In genomic region chr18:48951448-48952286, GRCh38 we compare ENCODE assay signal across 8 cellular contexts. TPM values are rescaled to one million over a fixed set of nuclear protein-coding genes. Genes with fewer than 3 reads are reported as not detected.
DNase-seq lines count a peak whose midpoint lies in the region; FAIRE-seq and TF ChIP-seq lines count a peak whose summit lies in the region.

No MANE protein-coding gene starts in this region.

- H3K36me3 ChIP-seq in MG63: peaks cover 30% of the 10 kb centered on the region
- H3K36me3 ChIP-seq in SJCRH30: no peaks in the 10 kb centered on the region
- H3K36me3 ChIP-seq in neutrophil: no peaks in the 10 kb centered on the region
- no peaks in the 10 kb centered on the region for H3K36me3 ChIP-seq in thymus (ENCODE audit: control insufficient read depth, insufficient read depth)

- peaks cover 32% of the 10 kb centered on the region for H3K4me1 Mint-ChIP-seq in activated naive CD4-positive, alpha-beta T cell treated with anti-CD3 and anti-CD28 coated beads for 36 hours (ENCODE audit: low read depth)

- H3K9me3 Mint-ChIP-seq in activated naive CD4-positive, alpha-beta T cell treated with anti-CD3 and anti-CD28 coated beads for 36 hours: no peaks in the 10 kb centered on the region

- H3K4me3 ChIP-seq in MG63: peak overlapping the region; percentile 81
- H3K4me3 ChIP-seq in SJCRH30: peak overlapping the region; percentile 86
- H3K4me3 ChIP-seq in neutrophil (ENCODE audit: low read depth in 1 of 2, low read length in 1 of 2): peak overlapping the region; percentile 85 to 91
- H3K4me3 ChIP-seq in thymus (ENCODE audit: low read length): peak overlapping the region; percentile 59

- H3K27ac Mint-ChIP-seq in activated naive CD4-positive, alpha-beta T cell treated with anti-CD3 and anti-CD28 coated beads for 36 hours: peak overlapping the region; percentile 70

- no peaks in the 10 kb centered on the region for H3K27me3 Mint-ChIP-seq in activated naive CD4-positive, alpha-beta T cell treated with anti-CD3 and anti-CD28 coated beads for 36 hours (ENCODE audit: low read depth)

- peak overlapping the region; percentile 85 for H3K4me3 Mint-ChIP-seq in activated naive CD4-positive, alpha-beta T cell treated with anti-CD3 and anti-CD28 coated beads for 36 hours

- peaks cover 10% of the 10 kb centered on the region for H3K36me3 Mint-ChIP-seq in activated naive CD4-positive, alpha-beta T cell treated with anti-CD3 and anti-CD28 coated beads for 36 hours (ENCODE audit: low read depth)

- peak; percentile 18 for TF ChIP-seq CTCF in neutrophil (IDR thresholded peaks at IDR 0.05)

- TF ChIP-seq POLR2A in H54 (IDR thresholded peaks at IDR 0.05; ENCODE audit: low read depth, low read length): peak; percentile 91

- FAIRE-seq in H54 (lab: Jason Lieb, UNC) (no peak), frontal cortex (lab: Jason Lieb, UNC) (no peak)

- in situ Hi-C loops in G401 (cut with HindIII; ENCODE audit: low sequenced_read_pairs): no loop called here

- H3K27ac ChIP-seq in SJCRH30 (peak overlapping the region; percentile 98), neutrophil (peak overlapping the region; percentile 92), thymus (ENCODE audit: low read depth) (peak overlapping the region; percentile 91)

- H3K9me3 ChIP-seq in MG63 (no peaks in the 10 kb centered on the region), SJCRH30 (replicated peaks) (no peaks in the 10 kb centered on the region), neutrophil (no peaks in the 10 kb centered on the region), thymus (ENCODE audit: control insufficient read depth) (peaks cover 1% of the 10 kb centered on the region)

- H3K4me1 ChIP-seq in SJCRH30 (peaks cover 14% of the 10 kb centered on the region), neutrophil (ENCODE audit: control insufficient read depth in 1 of 2, insufficient read depth in 1 of 2, low read depth in 1 of 2, low read length in 1 of 2) (peaks cover 39 to 43% of the 10 kb centered on the region in 2 experiments), thymus (ENCODE audit: control insufficient read depth, insufficient read depth, low read length) (peaks cover 29% of the 10 kb centered on the region)

- DNase-seq in G401 (ENCODE audit: low spot score) (peak; percentile 83), H54 (ENCODE audit: insufficient read length, low spot score) (peak; percentile 68), MG63 (peak; percentile 81), SJCRH30 (peak; percentile 75 to 77), frontal cortex (ENCODE audit: low spot score in 2 of 2) (peak; percentile 90 to 94)
- peak; percentile 70 for DNase-seq in activated naive CD4-positive, alpha-beta T cell treated with anti-CD3 and anti-CD28 coated beads for 36 hours

- CTCF ChIA-PET in activated naive CD4-positive, alpha-beta T cell treated with anti-CD3 and anti-CD28 coated beads for 36 hours (lab: Charles Lee): interaction anchor here (0.6 to 1.8 kb wide), 7 partner anchors 11 to 1203 kb away, joined by 3 to 5 read pairs (median 4); no protein-coding TSS in a partner anchor

- intact Hi-C loops in activated naive CD4-positive, alpha-beta T cell treated with anti-CD3 and anti-CD28 coated beads for 36 hours (cut with micrococcal nuclease): loop anchor here (2.0 to 10.0 kb wide), 3 partner anchors 25 to 863 kb away; partner anchors contain the start of genes ACAA2 and C18orf32

- under 1% methylated on average over 101 of the region's 106 CpGs for WGBS in thymus

- no peaks in the 10 kb centered on the region for H3K27me3 ChIP-seq in MG63
- no peaks in the 10 kb centered on the region for H3K27me3 ChIP-seq in SJCRH30
- H3K27me3 ChIP-seq in neutrophil: no peaks in the 10 kb centered on the region
- peaks cover 60% of the 10 kb centered on the region for H3K27me3 ChIP-seq in thymus (ENCODE audit: control insufficient read depth, insufficient read depth)

RNA-seq across cellular contexts. Expression of gene SMAD7, which starts 0.9 kb away (rescaled TPM):
- 15.4 and 18.6 TPM in 2 replicates for total RNA-seq in G401 (2014; rRNA removed; shearing (Covaris generic))
- total RNA-seq in MG63 (2014; rRNA removed; shearing (Covaris generic); ENCODE audit: low replicate concordance): 13.4 and 29.3 TPM in 2 replicates
- 3.0 and 3.2 TPM in 2 replicates for total RNA-seq in SJCRH30 (2014; rRNA removed; shearing (Covaris generic))
- 1 to 10 TPM; 5.9 to 7.0 TPM for total RNA-seq in activated naive CD4-positive, alpha-beta T cell treated with anti-CD3 and anti-CD28 coated beads for 36 hours
- total RNA-seq in frontal cortex: 14.7 TPM
- 7.8 TPM for polyA plus RNA-seq in thymus

Comparison
In these comparisons a context has a peak if more than half of its experiments do, and no peak if none do; other contexts are left out.
1. Peak in every context shown above with its lines: DNase-seq, H3K4me3 ChIP-seq and H3K27ac ChIP-seq.